Comparison of ENCODE assay signal across 1 cellular context in the genomic region with DNA sequence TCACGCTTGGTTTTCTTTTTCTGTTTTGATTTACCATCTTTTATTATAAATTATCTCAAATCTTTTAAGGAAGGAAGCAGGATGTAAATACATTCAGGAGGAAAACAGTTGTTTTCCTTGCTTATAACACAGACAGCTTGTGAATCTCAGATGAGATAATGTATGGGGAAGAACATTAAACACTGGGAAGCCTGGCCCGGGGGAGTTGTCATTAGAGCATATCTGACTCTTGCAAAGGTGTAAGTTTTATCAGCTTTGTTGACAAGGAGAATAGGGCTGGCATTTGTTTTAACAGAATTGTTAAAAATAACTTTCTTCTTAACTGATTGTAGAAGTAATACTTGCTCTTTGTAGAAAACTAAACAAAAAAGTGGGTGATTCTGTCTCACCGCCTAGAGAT.
A peak's percentile ranks its signal among the peaks of the same experiment; 100 is the strongest.
TF ChIP-seq lines count a peak whose summit lies in the region.

No MANE protein-coding gene starts in this region.

TF ChIP-seq in K562, 482 proteins besides CTCF, POLR2A, EP300 and RAD21 (continued from another document):
- TF ChIP-seq MXD1 (CRISPR knock-in tag; IDR thresholded peaks at IDR 0.05; ENCODE audit: borderline replicate concordance, poor library complexity, severe bottlenecking) (no peak), BHLHE40 (IDR thresholded peaks at IDR 0.05; ENCODE audit: low read length) (no peak), SMARCB1 (IDR thresholded peaks at IDR 0.05; ENCODE audit: insufficient read length, low read depth) (no peak), HIVEP1 (CRISPR knock-in tag; IDR thresholded peaks at IDR 0.05) (no peak), TAL1 (IDR thresholded peaks at IDR 0.05) (peak; percentile 87), GATA2 (CRISPR knock-in tag; IDR thresholded peaks at IDR 0.05) (0 out of 2 replicates have a peak, but pooled peaks have one; percentile 17), ZEB2 (IDR thresholded peaks at IDR 0.05) (peak; percentile 82), YBX1 (IDR thresholded peaks at IDR 0.05) (no peak), SMARCE1 (IDR thresholded peaks at IDR 0.05) (peak; percentile 87), CTBP1 (IDR thresholded peaks at IDR 0.05; ENCODE audit: borderline replicate concordance) (peak; percentile 49; the same call in 1 of the 2 replicates)
- TF ChIP-seq, protein P1, sequence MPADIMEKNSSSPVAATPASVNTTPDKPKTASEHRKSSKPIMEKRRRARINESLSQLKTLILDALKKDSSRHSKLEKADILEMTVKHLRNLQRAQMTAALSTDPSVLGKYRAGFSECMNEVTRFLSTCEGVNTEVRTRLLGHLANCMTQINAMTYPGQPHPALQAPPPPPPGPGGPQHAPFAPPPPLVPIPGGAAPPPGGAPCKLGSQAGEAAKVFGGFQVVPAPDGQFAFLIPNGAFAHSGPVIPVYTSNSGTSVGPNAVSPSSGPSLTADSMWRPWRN (IDR thresholded peaks at IDR 0.05; ENCODE audit: low read depth): peak; percentile 71; the same call in 1 of the 2 replicates
- TF ChIP-seq, protein P2, sequence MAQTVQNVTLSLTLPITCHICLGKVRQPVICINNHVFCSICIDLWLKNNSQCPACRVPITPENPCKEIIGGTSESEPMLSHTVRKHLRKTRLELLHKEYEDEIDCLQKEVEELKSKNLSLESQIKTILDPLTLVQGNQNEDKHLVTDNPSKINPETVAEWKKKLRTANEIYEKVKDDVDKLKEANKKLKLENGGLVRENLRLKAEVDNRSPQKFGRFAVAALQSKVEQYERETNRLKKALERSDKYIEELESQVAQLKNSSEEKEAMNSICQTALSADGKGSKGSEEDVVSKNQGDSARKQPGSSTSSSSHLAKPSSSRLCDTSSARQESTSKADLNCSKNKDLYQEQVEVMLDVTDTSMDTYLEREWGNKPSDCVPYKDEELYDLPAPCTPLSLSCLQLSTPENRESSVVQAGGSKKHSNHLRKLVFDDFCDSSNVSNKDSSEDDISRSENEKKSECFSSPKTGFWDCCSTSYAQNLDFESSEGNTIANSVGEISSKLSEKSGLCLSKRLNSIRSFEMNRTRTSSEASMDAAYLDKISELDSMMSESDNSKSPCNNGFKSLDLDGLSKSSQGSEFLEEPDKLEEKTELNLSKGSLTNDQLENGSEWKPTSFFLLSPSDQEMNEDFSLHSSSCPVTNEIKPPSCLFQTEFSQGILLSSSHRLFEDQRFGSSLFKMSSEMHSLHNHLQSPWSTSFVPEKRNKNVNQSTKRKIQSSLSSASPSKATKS (CRISPR knock-in tag; IDR thresholded peaks at IDR 0.05): no peak
- TF ChIP-seq, protein P3, sequence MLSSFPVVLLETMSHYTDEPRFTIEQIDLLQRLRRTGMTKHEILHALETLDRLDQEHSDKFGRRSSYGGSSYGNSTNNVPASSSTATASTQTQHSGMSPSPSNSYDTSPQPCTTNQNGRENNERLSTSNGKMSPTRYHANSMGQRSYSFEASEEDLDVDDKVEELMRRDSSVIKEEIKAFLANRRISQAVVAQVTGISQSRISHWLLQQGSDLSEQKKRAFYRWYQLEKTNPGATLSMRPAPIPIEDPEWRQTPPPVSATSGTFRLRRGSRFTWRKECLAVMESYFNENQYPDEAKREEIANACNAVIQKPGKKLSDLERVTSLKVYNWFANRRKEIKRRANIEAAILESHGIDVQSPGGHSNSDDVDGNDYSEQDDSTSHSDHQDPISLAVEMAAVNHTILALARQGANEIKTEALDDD (IDR thresholded peaks at IDR 0.05): no peak
- TF ChIP-seq, protein P4, sequence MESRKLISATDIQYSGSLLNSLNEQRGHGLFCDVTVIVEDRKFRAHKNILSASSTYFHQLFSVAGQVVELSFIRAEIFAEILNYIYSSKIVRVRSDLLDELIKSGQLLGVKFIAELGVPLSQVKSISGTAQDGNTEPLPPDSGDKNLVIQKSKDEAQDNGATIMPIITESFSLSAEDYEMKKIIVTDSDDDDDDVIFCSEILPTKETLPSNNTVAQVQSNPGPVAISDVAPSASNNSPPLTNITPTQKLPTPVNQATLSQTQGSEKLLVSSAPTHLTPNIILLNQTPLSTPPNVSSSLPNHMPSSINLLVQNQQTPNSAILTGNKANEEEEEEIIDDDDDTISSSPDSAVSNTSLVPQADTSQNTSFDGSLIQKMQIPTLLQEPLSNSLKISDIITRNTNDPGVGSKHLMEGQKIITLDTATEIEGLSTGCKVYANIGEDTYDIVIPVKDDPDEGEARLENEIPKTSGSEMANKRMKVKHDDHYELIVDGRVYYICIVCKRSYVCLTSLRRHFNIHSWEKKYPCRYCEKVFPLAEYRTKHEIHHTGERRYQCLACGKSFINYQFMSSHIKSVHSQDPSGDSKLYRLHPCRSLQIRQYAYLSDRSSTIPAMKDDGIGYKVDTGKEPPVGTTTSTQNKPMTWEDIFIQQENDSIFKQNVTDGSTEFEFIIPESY (CRISPR knock-in tag; IDR thresholded peaks at IDR 0.05): no peak
